Comparison of ENCODE assay signal across 12 cellular contexts in genomic region chr6:53581161-53581560, GRCh38. TPM values are rescaled to one million over a fixed set of nuclear protein-coding genes. Genes with fewer than 3 reads are reported as not detected.
DNase-seq lines count a peak whose midpoint lies in the region; ATAC-seq and TF ChIP-seq lines count a peak whose summit lies in the region.
"Had no signal": no experiment of that assay in that cellular context is flagged by ENCODE, and none has a peak within 500 bp of the region (broad histone marks: within the 10 kb centered on the region; RNA-seq: fewer than 3 reads in every experiment).

No MANE protein-coding gene starts in this region.

- H3K9me2 ChIP-seq in GM23338 (ENCODE audit: insufficient read depth) = no peaks in the 10 kb centered on the region

- 49 to 60% methylated on average over 2 of the region's 2 CpGs for WGBS in lower leg skin, 2 donors

- H3K4me1 ChIP-seq in GM23338 (ENCODE audit: insufficient read depth) = no peaks in the 10 kb centered on the region

- H3K36me3 Mint-ChIP-seq in GM23338 (ENCODE audit: low read depth) = no peaks in the 10 kb centered on the region
- no peaks in the 10 kb centered on the region for H3K36me3 Mint-ChIP-seq in stimulated activated effector memory CD8-positive, alpha-beta T cell treated with anti-CD3 and anti-CD28 coated beads, Interleukin-12 subunit alpha, Interleukin-12 subunit beta, amount 100 ng/mL, for 72 hours

- ATAC-seq in GM23338 (no peak), GM18867 (IDR thresholded peaks at IDR 0.05; ENCODE audit: unreplicated experiment) (no peak), GM18873 (IDR thresholded peaks at IDR 0.05; ENCODE audit: low FRiP score, unreplicated experiment) (no peak)
- ATAC-seq in stimulated activated effector memory CD8-positive, alpha-beta T cell treated with anti-CD3 and anti-CD28 coated beads, Interleukin-12 subunit alpha, Interleukin-12 subunit beta, amount 100 ng/mL, for 72 hours = peak; percentile 50
- ATAC-seq: left lobe of liver had no signal

- TF ChIP-seq CTCF in GM23338 (conservative IDR thresholded peaks at IDR 0.05; ENCODE audit: low read depth in 2 of 2) (no peak), fibroblast of the aortic adventitia (IDR thresholded peaks at IDR 0.05; ENCODE audit: insufficient read depth, low read length) (no peak), lower leg skin (IDR thresholded peaks at IDR 0.05) (no peak)

- no peaks in the 10 kb centered on the region for H3K79me2 ChIP-seq in GM23338 (replicated peaks; ENCODE audit: insufficient read depth)

- DNase-seq in GM23338 (ENCODE audit: low spot score) (no peak), RKO (ENCODE audit: low spot score) (peak; percentile 42), fibroblast of the aortic adventitia (ENCODE audit: low read depth) (peak; percentile 57), lower leg skin (ENCODE audit: low spot score in 2 of 2) (no peak)
- DNase-seq in stimulated activated effector memory CD8-positive, alpha-beta T cell treated with anti-CD3 and anti-CD28 coated beads, Interleukin-12 subunit alpha, Interleukin-12 subunit beta, amount 100 ng/mL, for 72 hours (ENCODE audit: low spot score in 2 of 2) = no peak
- DNase-seq: activated B cell treated with CpG ODN at 0.5 μM for 24 hours, DMS153, NCI-H2227 treated with DMSO at 0.1 percent for 48 hours, nucleus accumbens had no signal

- H3K27ac ChIP-seq in GM23338 (ENCODE audit: low read depth) = no peak overlapping the region

- no peak for TF ChIP-seq POLR2A in lower leg skin (IDR thresholded peaks at IDR 0.05)

- H2AFZ ChIP-seq in GM23338 = peak overlapping the region; percentile 49; the same call in 1 of the 2 replicates

- no peaks in the 10 kb centered on the region for H3K27me3 ChIP-seq in GM23338 (ENCODE audit: insufficient read depth)

- intact Hi-C loops in lower leg skin (cut with DNase I; ENCODE audit: low total_unique reads) = no loop called here

- H3F3A ChIP-seq in GM23338 (replicated peaks; ENCODE audit: low read depth) = no peaks in the 10 kb centered on the region

- no peaks in the 10 kb centered on the region for H3K36me3 ChIP-seq in GM23338 (ENCODE audit: insufficient read depth)

- no peaks in the 10 kb centered on the region for H4K20me1 ChIP-seq in GM23338 (replicated peaks; ENCODE audit: insufficient read depth)

- no peak overlapping the region for H3K4me2 ChIP-seq in GM23338

- no peaks in the 10 kb centered on the region for H3K27me3 Mint-ChIP-seq in GM23338 (ENCODE audit: insufficient read depth, low read depth, poor library complexity)
- H3K27me3 Mint-ChIP-seq: activated B cell treated with CpG ODN at 0.5 μM for 24 hours had no signal

- no peaks in the 10 kb centered on the region; the same call in 1 of the 3 replicates for H3K4me1 Mint-ChIP-seq in GM23338
- peaks cover 7% of the 10 kb centered on the region for H3K4me1 Mint-ChIP-seq in stimulated activated effector memory CD8-positive, alpha-beta T cell treated with anti-CD3 and anti-CD28 coated beads, Interleukin-12 subunit alpha, Interleukin-12 subunit beta, amount 100 ng/mL, for 72 hours

- H3K4me3 Mint-ChIP-seq in GM23338 = no peak overlapping the region
- H3K4me3 Mint-ChIP-seq in stimulated activated effector memory CD8-positive, alpha-beta T cell treated with anti-CD3 and anti-CD28 coated beads, Interleukin-12 subunit alpha, Interleukin-12 subunit beta, amount 100 ng/mL, for 72 hours = no peak overlapping the region
- H3K4me3 Mint-ChIP-seq: activated B cell treated with CpG ODN at 0.5 μM for 24 hours had no signal

- no peaks in the 10 kb centered on the region for H3K9me3 Mint-ChIP-seq in GM23338
- H3K9me3 Mint-ChIP-seq in stimulated activated effector memory CD8-positive, alpha-beta T cell treated with anti-CD3 and anti-CD28 coated beads, Interleukin-12 subunit alpha, Interleukin-12 subunit beta, amount 100 ng/mL, for 72 hours = no peaks in the 10 kb centered on the region
- H3K9me3 Mint-ChIP-seq: activated B cell treated with CpG ODN at 0.5 μM for 24 hours had no signal

- H3K4me3 ChIP-seq in GM23338 (no peak overlapping the region), fibroblast of the aortic adventitia (ENCODE audit: low read depth, low read length) (no peak overlapping the region), lower leg skin (ENCODE audit: low read depth, poor library complexity, severe bottlenecking) (no peak overlapping the region)

- no peak overlapping the region for H3K27ac Mint-ChIP-seq in GM23338
- H3K27ac Mint-ChIP-seq in stimulated activated effector memory CD8-positive, alpha-beta T cell treated with anti-CD3 and anti-CD28 coated beads, Interleukin-12 subunit alpha, Interleukin-12 subunit beta, amount 100 ng/mL, for 72 hours = peak overlapping the region; percentile 23
- H3K27ac Mint-ChIP-seq: activated B cell treated with CpG ODN at 0.5 μM for 24 hours had no signal

TF ChIP-seq in GM23338, 12 proteins besides CTCF, POLR2A, EP300 and RAD21 (continues in another document):
- TF ChIP-seq ZNF331 (CRISPR knock-in tag; IDR thresholded peaks at IDR 0.05; ENCODE audit: low read depth) (no peak), CREB1 (CRISPR knock-in tag; IDR thresholded peaks at IDR 0.05; ENCODE audit: low read depth) (no peak), JUNB (IDR thresholded peaks at IDR 0.05; ENCODE audit: unreplicated experiment) (no peak), STAT1 (IDR thresholded peaks at IDR 0.05; ENCODE audit: unreplicated experiment) (no peak), EZH2 (IDR thresholded peaks at IDR 0.05; ENCODE audit: low read depth, unreplicated experiment) (no peak), POLR2AphosphoS5 (IDR thresholded peaks at IDR 0.05; ENCODE audit: low read depth) (no peak), NANOG (IDR thresholded peaks at IDR 0.05; ENCODE audit: borderline replicate concordance) (no peak), EZH2phosphoT487 (IDR thresholded peaks at IDR 0.05; ENCODE audit: unreplicated experiment) (no peak)
- TF ChIP-seq, protein P1, sequence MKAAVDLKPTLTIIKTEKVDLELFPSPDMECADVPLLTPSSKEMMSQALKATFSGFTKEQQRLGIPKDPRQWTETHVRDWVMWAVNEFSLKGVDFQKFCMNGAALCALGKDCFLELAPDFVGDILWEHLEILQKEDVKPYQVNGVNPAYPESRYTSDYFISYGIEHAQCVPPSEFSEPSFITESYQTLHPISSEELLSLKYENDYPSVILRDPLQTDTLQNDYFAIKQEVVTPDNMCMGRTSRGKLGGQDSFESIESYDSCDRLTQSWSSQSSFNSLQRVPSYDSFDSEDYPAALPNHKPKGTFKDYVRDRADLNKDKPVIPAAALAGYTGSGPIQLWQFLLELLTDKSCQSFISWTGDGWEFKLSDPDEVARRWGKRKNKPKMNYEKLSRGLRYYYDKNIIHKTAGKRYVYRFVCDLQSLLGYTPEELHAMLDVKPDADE (IDR thresholded peaks at IDR 0.05) = no peak
- TF ChIP-seq, protein P2, sequence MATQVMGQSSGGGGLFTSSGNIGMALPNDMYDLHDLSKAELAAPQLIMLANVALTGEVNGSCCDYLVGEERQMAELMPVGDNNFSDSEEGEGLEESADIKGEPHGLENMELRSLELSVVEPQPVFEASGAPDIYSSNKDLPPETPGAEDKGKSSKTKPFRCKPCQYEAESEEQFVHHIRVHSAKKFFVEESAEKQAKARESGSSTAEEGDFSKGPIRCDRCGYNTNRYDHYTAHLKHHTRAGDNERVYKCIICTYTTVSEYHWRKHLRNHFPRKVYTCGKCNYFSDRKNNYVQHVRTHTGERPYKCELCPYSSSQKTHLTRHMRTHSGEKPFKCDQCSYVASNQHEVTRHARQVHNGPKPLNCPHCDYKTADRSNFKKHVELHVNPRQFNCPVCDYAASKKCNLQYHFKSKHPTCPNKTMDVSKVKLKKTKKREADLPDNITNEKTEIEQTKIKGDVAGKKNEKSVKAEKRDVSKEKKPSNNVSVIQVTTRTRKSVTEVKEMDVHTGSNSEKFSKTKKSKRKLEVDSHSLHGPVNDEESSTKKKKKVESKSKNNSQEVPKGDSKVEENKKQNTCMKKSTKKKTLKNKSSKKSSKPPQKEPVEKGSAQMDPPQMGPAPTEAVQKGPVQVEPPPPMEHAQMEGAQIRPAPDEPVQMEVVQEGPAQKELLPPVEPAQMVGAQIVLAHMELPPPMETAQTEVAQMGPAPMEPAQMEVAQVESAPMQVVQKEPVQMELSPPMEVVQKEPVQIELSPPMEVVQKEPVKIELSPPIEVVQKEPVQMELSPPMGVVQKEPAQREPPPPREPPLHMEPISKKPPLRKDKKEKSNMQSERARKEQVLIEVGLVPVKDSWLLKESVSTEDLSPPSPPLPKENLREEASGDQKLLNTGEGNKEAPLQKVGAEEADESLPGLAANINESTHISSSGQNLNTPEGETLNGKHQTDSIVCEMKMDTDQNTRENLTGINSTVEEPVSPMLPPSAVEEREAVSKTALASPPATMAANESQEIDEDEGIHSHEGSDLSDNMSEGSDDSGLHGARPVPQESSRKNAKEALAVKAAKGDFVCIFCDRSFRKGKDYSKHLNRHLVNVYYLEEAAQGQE (IDR thresholded peaks at IDR 0.05; ENCODE audit: unreplicated experiment) = no peak

RNA-seq across cellular contexts. Expression of gene GCLC, which starts 36.3 kb away (rescaled TPM):
- total RNA-seq in GM23338 (2014; rRNA removed; shearing (Covaris generic)) = 40.3 and 71.4 TPM in 2 replicates
- 13.3 and 16.9 TPM in 2 replicates for polyA plus RNA-seq in GM23338 (2016; fragmentation: Nextera tagmentation; extraction: Ambion mirVana)
- total RNA-seq in fibroblast of the aortic adventitia (ENCODE audit: low replicate concordance) = 20.1 and 21.1 TPM in 2 replicates
- total RNA-seq in lower leg skin = 10 to 100 TPM; 29.2 to 34.1 (median 30.2) TPM

Comparison
In these comparisons a context has a peak if more than half of its experiments do, and no peak if none do; other contexts are left out.
1. DNase-seq: peak in RKO (single experiment) and fibroblast of the aortic adventitia (single experiment); none in GM23338 (single experiment), stimulated activated effector memory CD8-positive, alpha-beta T cell treated with anti-CD3 and anti-CD28 coated beads, Interleukin-12 subunit alpha, Interleukin-12 subunit beta, amount 100 ng/mL, for 72 hours (0 of 2) and lower leg skin (0 of 2).